In the genomic region with DNA sequence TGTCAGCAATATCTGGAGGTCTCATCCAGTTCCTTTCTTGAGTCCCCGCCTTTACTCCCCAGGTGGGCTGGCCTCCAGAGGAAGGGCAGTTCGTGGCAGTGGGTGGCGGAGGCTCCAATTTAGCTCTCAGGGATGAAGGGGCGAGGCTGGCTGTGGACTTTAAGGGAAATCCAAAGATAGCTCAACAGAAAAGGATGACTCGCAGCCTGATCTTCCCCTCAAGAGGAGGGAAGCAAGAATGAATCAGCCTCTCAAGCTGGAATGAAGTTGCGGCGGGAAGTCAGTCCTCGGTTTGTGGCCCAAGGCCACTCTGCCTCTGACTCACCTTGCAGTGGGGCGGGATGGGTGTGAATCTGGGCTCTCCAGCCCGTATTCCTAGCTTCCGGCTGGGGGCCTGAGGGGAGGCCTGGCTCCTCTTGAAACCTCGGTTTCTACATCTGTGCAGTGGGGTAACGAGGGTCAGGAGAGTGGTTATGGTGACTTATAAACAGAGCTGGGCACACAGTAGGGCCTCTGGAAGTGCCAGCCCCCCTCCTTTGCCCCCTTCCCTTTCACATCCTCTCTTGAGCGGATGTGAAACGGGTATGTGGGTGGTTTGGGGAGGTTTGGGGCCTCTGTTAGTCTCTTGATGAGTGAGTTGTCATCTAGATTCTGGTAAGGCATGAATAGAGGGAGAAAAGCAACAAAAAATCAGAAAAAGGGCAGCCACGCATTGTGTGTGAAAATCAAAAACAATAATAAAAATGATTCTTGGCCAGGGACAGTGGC, we compare ENCODE assay signal across 8 cellular contexts. TPM values are rescaled to one million over a fixed set of nuclear protein-coding genes. Genes with fewer than 3 reads are reported as not detected.
DNase-seq lines count a peak whose midpoint lies in the region; ATAC-seq and TF ChIP-seq lines count a peak whose summit lies in the region.

No MANE protein-coding gene starts in this region.

- peaks cover 55% of the 10 kb centered on the region for H3K36me3 Mint-ChIP-seq in activated naive CD4-positive, alpha-beta T cell treated with anti-CD3 and anti-CD28 coated beads for 36 hours (ENCODE audit: low read depth)
- no peaks in the 10 kb centered on the region for H3K36me3 Mint-ChIP-seq in immature natural killer cell

- H3K9me3 Mint-ChIP-seq in activated naive CD4-positive, alpha-beta T cell treated with anti-CD3 and anti-CD28 coated beads for 36 hours, result no peaks in the 10 kb centered on the region
- H3K9me3 Mint-ChIP-seq in immature natural killer cell, result no peaks in the 10 kb centered on the region

- no peak overlapping the region for H3K4me3 ChIP-seq in RWPE2 (ENCODE audit: severe bottlenecking)

- H3K27me3 Mint-ChIP-seq in activated naive CD4-positive, alpha-beta T cell treated with anti-CD3 and anti-CD28 coated beads for 36 hours (ENCODE audit: low read depth), result no peaks in the 10 kb centered on the region
- H3K27me3 Mint-ChIP-seq in immature natural killer cell (ENCODE audit: low read depth in 3 of 3), result peaks cover 0 to 3% (median 0%) of the 10 kb centered on the region in 3 donors

- peak; percentile 63 for ATAC-seq in GM18868 (IDR thresholded peaks at IDR 0.05; ENCODE audit: unreplicated experiment)
- ATAC-seq in HG03025 (IDR thresholded peaks at IDR 0.05; ENCODE audit: low FRiP score, unreplicated experiment), result peak; percentile 67
- ATAC-seq in RWPE2 (ENCODE audit: low read depth), result peak; percentile 94

- no peaks in the 10 kb centered on the region for H3K27me3 ChIP-seq in RWPE2 (ENCODE audit: insufficient read depth, poor library complexity, severe bottlenecking)

- intact Hi-C loops in activated naive CD4-positive, alpha-beta T cell treated with anti-CD3 and anti-CD28 coated beads for 36 hours (cut with micrococcal nuclease), result loop anchor here (1.0 to 5.0 kb wide), 8 partner anchors 11 to 987 kb away; a partner anchor contains a TSS

- H3K27ac Mint-ChIP-seq in activated naive CD4-positive, alpha-beta T cell treated with anti-CD3 and anti-CD28 coated beads for 36 hours, result peak overlapping the region; percentile 100
- H3K27ac Mint-ChIP-seq in immature natural killer cell, result peak overlapping the region in 5 of 6 donors; percentile 46 to 94 (median 79)

- H3K9me3 ChIP-seq in RWPE2 (ENCODE audit: severe bottlenecking), result no peaks in the 10 kb centered on the region

- H3K4me1 ChIP-seq in RWPE2 (ENCODE audit: insufficient read depth, poor library complexity, severe bottlenecking), result peaks cover 23% of the 10 kb centered on the region

- H3K27ac ChIP-seq in RWPE2 (ENCODE audit: poor library complexity, severe bottlenecking), result peak overlapping the region; percentile 91

- CTCF ChIA-PET in activated naive CD4-positive, alpha-beta T cell treated with anti-CD3 and anti-CD28 coated beads for 36 hours (lab: Charles Lee), result interaction anchor here (0.6 to 9.7 kb wide), 13 partner anchors 10 to 1001 kb away, joined by 3 to 113 read pairs (median 5); a partner anchor contains a TSS

- peaks cover 49% of the 10 kb centered on the region for H3K36me3 ChIP-seq in RWPE2 (ENCODE audit: low read depth)

- DNase-seq in RWPE2 (ENCODE audit: low spot score), result peak; percentile 95
- peak; percentile 95 for DNase-seq in activated naive CD4-positive, alpha-beta T cell treated with anti-CD3 and anti-CD28 coated beads for 36 hours
- DNase-seq in immature natural killer cell, result peak; percentile 3 to 47 (median 16)
- DNase-seq in stimulated activated CD4-positive, alpha-beta T cell treated with anti-CD3 and anti-CD28 coated beads, TNF-alpha, amount 100 ng/mL, for 24 hours (ENCODE audit: low read depth in 3 of 3), result peak; percentile 55 to 88 (median 69)
- DNase-seq in NCI-H69 (lab: John Stamatoyannopoulos, UW), result no peak
- no peak for DNase-seq in germinal center (ENCODE audit: low spot score)

- peaks cover 80% of the 10 kb centered on the region for H3K4me1 Mint-ChIP-seq in activated naive CD4-positive, alpha-beta T cell treated with anti-CD3 and anti-CD28 coated beads for 36 hours (ENCODE audit: low read depth)
- H3K4me1 Mint-ChIP-seq in immature natural killer cell, result peaks cover 2 to 10% of the 10 kb centered on the region in 2 donors

- H3K4me3 Mint-ChIP-seq in activated naive CD4-positive, alpha-beta T cell treated with anti-CD3 and anti-CD28 coated beads for 36 hours, result peak overlapping the region; percentile 53
- peak overlapping the region in 2 of 5 donors; percentile 48 to 75 for H3K4me3 Mint-ChIP-seq in immature natural killer cell

- TF ChIP-seq CTCF in RWPE2 (IDR thresholded peaks at IDR 0.05; ENCODE audit: poor library complexity, severe bottlenecking), result no peak

RNA-seq across cellular contexts. Expression of a gene that starts 10.5 kb away (rescaled TPM):
- total RNA-seq in activated naive CD4-positive, alpha-beta T cell treated with anti-CD3 and anti-CD28 coated beads for 36 hours, result 100 to 1,000 TPM; 103 to 111 TPM
- polyA plus RNA-seq in immature natural killer cell, result 1 to 10 TPM; 1.9 to 9.3 (median 5.1) TPM

RNA-seq across cellular contexts. Expression of a gene that starts 15.5 kb away (rescaled TPM):
- total RNA-seq in activated naive CD4-positive, alpha-beta T cell treated with anti-CD3 and anti-CD28 coated beads for 36 hours, result 10 to 100 TPM; 68.4 to 73.7 TPM
- under 1 TPM in 2 of 3 donors, not detected in 1; 0.19 to 0.27 TPM for polyA plus RNA-seq in immature natural killer cell

RNA-seq across cellular contexts. Expression of a gene that starts 37.0 kb away (rescaled TPM):
- total RNA-seq in activated naive CD4-positive, alpha-beta T cell treated with anti-CD3 and anti-CD28 coated beads for 36 hours, result 1 to 10 TPM; 1.3 to 2.0 TPM
- polyA plus RNA-seq in immature natural killer cell, result 1 to 10 TPM in 1 of 3 donors, not detected in 2; 3.4 TPM

RNA-seq across cellular contexts. Expression of a gene that starts 49.4 kb away (rescaled TPM):
- not detected for total RNA-seq in activated naive CD4-positive, alpha-beta T cell treated with anti-CD3 and anti-CD28 coated beads for 36 hours
- polyA plus RNA-seq in immature natural killer cell, result under 1 TPM in 1 of 3 donors, not detected in 2; 0.13 TPM

Comparison
In these comparisons a context has a peak if more than half of its experiments do, and no peak if none do; other contexts are left out.
1. DNase-seq: peak in RWPE2 (single experiment), activated naive CD4-positive, alpha-beta T cell treated with anti-CD3 and anti-CD28 coated beads for 36 hours (single experiment), immature natural killer cell (3 of 3) and stimulated activated CD4-positive, alpha-beta T cell treated with anti-CD3 and anti-CD28 coated beads, TNF-alpha, amount 100 ng/mL, for 24 hours (3 of 3); none in NCI-H69 (single experiment) and germinal center (single experiment).
2. Peak in every context shown above with its lines, with median percentiles within 50 percentile points of each other: ATAC-seq.